ENCODE assay signal across 2 cellular contexts in genomic region chr17:8593830-8594229, GRCh38.
TF ChIP-seq lines count a peak whose summit lies in the region.

No MANE protein-coding gene starts in this region.

TF ChIP-seq in HepG2, 621 proteins besides CTCF, POLR2A, EP300 and RAD21 (continued from another document and continues in another):
- TF ChIP-seq ZNF318 (CRISPR knock-in tag; IDR thresholded peaks at IDR 0.05) (no peak), FOXA3 (CRISPR knock-in tag; IDR thresholded peaks at IDR 0.05) (peak; percentile 45), ZBTB10 (CRISPR knock-in tag; IDR thresholded peaks at IDR 0.05; ENCODE audit: borderline replicate concordance) (no peak), ZBTB49 (CRISPR knock-in tag; IDR thresholded peaks at IDR 0.05; ENCODE audit: borderline replicate concordance) (no peak), ZNF614 (CRISPR knock-in tag; IDR thresholded peaks at IDR 0.05; ENCODE audit: borderline replicate concordance) (no peak), ELF1 (CRISPR knock-in tag; IDR thresholded peaks at IDR 0.05) (no peak), SOX6 (IDR thresholded peaks at IDR 0.05) (no peak), SOX6 (CRISPR knock-in tag; IDR thresholded peaks at IDR 0.05) (peak; percentile 54; the same call in 1 of the 2 replicates), ZBTB38 (CRISPR knock-in tag; IDR thresholded peaks at IDR 0.05) (no peak), SOX5 (CRISPR knock-in tag; IDR thresholded peaks at IDR 0.05; ENCODE audit: borderline replicate concordance) (peak; percentile 96)

TF ChIP-seq in A549, 52 proteins besides CTCF, POLR2A, EP300 and RAD21 (continued from another document):
- no peak for TF ChIP-seq PHF8 (IDR thresholded peaks at IDR 0.05; ENCODE audit: borderline replicate concordance, low read depth)
- no peak for TF ChIP-seq FOSL2 (IDR thresholded peaks at IDR 0.05)
- TF ChIP-seq FOSL2 (CRISPR knock-in tag; IDR thresholded peaks at IDR 0.05) = no peak
